8 cellular contexts compared by ENCODE assay signal in the genomic region with DNA sequence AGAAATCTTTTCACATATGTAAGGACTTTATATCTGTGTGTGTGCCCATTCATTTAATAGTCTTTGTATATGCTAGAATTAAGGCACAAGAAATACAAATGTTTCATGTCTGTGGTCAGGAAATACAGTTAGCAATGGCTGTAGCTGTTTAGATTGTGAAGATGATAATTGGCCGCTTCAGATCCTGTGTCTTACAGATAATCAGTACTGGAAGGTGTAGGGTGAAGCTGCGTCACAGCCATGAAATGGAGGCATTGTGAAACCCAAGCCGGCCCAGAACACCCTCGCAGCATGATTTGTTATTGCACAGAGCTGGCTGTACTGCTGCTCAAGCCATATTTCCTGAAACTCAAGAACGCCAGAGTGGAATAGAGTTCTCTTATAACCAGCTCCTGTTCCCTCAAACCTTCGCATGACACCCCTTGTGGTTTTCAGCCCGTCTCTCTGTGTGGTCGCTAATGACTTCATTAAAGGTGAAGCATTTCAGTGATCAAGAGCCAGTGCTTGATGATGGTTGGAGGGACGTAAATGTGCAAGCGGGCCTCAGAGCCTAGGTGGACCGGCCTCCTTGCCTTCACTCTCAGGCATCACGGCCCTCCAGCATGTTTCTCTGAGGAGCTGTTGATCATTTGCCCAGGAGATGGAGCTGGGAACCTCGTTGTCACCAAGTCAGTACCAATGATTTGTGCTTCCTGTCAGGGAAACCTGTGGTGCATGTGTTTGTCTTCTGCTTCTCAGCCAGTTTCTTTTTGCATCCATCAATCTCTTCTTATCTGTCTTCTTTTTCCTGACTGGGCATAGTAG.
DNase-seq lines count a peak whose midpoint lies in the region; ATAC-seq and TF ChIP-seq lines count a peak whose summit lies in the region.

No MANE protein-coding gene starts in this region.

- ATAC-seq in aorta (ENCODE audit: low FRiP score) (peak; percentile 25), HG03442 (IDR thresholded peaks at IDR 0.05; ENCODE audit: unreplicated experiment) (no peak)

- H3K9me3 ChIP-seq in breast epithelium (no peaks in the 10 kb centered on the region), mammary epithelial cell (replicated peaks; ENCODE audit: insufficient read depth, low read length) (no peaks in the 10 kb centered on the region), aorta (ENCODE audit: control insufficient read depth, low read length) (peaks cover 3% of the 10 kb centered on the region), PC-9 (ENCODE audit: insufficient read depth, low read depth) (no peaks in the 10 kb centered on the region)

- no peaks in the 10 kb centered on the region for H3K27me3 ChIP-seq in breast epithelium
- peaks cover 2% of the 10 kb centered on the region for H3K27me3 ChIP-seq in mammary epithelial cell (ENCODE audit: insufficient read depth, low read length)
- no peaks in the 10 kb centered on the region for H3K27me3 ChIP-seq in aorta (ENCODE audit: control insufficient read depth in 1 of 2, insufficient read depth in 2 of 2, low read length in 1 of 2)
- H3K27me3 ChIP-seq in PC-9 (ENCODE audit: insufficient read depth, low read depth) = peaks cover 8% of the 10 kb centered on the region

- H3K4me3 ChIP-seq in breast epithelium (no peak overlapping the region), mammary epithelial cell (replicated peaks in 1 of 3; ENCODE audit: insufficient read depth in 1 of 3, low read depth in 2 of 3, low read length in 3 of 3) (no peak overlapping the region), aorta (ENCODE audit: low read length in 2 of 2) (no peak overlapping the region), PC-9 (no peak overlapping the region)

- H3K27ac Mint-ChIP-seq in activated naive CD4-positive, alpha-beta T cell treated with anti-CD3 and anti-CD28 coated beads, Interleukin-2, amount 50 U/mL, for 24 hours = peak overlapping the region; percentile 96
- peak overlapping the region; percentile 88 for H3K27ac Mint-ChIP-seq in nephron progenitor cell

- no peaks in the 10 kb centered on the region for H3K9me2 ChIP-seq in PC-9 (ENCODE audit: insufficient read depth)

- H2AFZ ChIP-seq in mammary epithelial cell (ENCODE audit: low read depth, low read length) (no peak overlapping the region), PC-9 (no peak overlapping the region)

- 80% methylated on average over 12 of the region's 13 CpGs for WGBS in mammary epithelial cell (ENCODE audit: low coverage, missing lambda C conversion rate)
- 76 to 78% methylated on average over 13 of the region's 13 CpGs for WGBS in aorta, 2 donors

- no peak for TF ChIP-seq POLR2A in breast epithelium (IDR thresholded peaks at IDR 0.05)

- no TSS peak for BruUV-seq in mammary epithelial cell (replicated peaks; lab: Mats Ljungman, UMichigan)
- no TSS peak for BruUV-seq in PC-9 (replicated peaks; lab: Mats Ljungman, UMichigan)

- POLR2A ChIA-PET in PC-9 (lab: Charles Lee; ENCODE audit: unreplicated experiment) = no interaction called here

- dilution Hi-C loops in mammary epithelial cell (cut with HindIII; ENCODE audit: low sequenced_read_pairs) = no loop called here

- H3K9me3 Mint-ChIP-seq in activated naive CD4-positive, alpha-beta T cell treated with anti-CD3 and anti-CD28 coated beads, Interleukin-2, amount 50 U/mL, for 24 hours = no peaks in the 10 kb centered on the region
- H3K9me3 Mint-ChIP-seq in nephron progenitor cell = peaks cover 5% of the 10 kb centered on the region

- H3K36me3 ChIP-seq in breast epithelium (no peaks in the 10 kb centered on the region), mammary epithelial cell (ENCODE audit: insufficient read depth, low read length) (no peaks in the 10 kb centered on the region), aorta (ENCODE audit: control insufficient read depth in 1 of 2, insufficient read depth in 2 of 2, low read length in 1 of 2) (no peaks in the 10 kb centered on the region), PC-9 (ENCODE audit: low read depth) (no peaks in the 10 kb centered on the region)

- H4K20me1 ChIP-seq in mammary epithelial cell (ENCODE audit: insufficient read depth, low read length) = no peaks in the 10 kb centered on the region
- H4K20me1 ChIP-seq in PC-9 (ENCODE audit: insufficient read depth) = no peaks in the 10 kb centered on the region

- intact Hi-C loops in breast epithelium (cut with DNase I; ENCODE audit: low total_unique reads) = no loop called here
- intact Hi-C loops in mammary epithelial cell (cut with micrococcal nuclease) = loop anchor here (10.0 kb wide), 1 partner anchor 658 kb away; no protein-coding TSS in a partner anchor
- intact Hi-C loops in aorta (cut with DNase I) = no loop called here
- intact Hi-C loops in PC-9 (cut with micrococcal nuclease; ENCODE audit: unreplicated experiment) = no loop called here

- in situ Hi-C loops in mammary epithelial cell (cut with MboI; ENCODE audit: low sequenced_read_pairs in 2 of 2) = loop anchor here in 1 of 2 donors (25.0 kb wide), 1 partner anchor 206 kb away; no protein-coding TSS in a partner anchor

- H3K27ac ChIP-seq in breast epithelium = peak overlapping the region; percentile 44 to 60
- H3K27ac ChIP-seq in mammary epithelial cell (ENCODE audit: insufficient read depth, low read depth, low read length) = no peak overlapping the region
- no peak overlapping the region for H3K27ac ChIP-seq in aorta (ENCODE audit: low read depth in 1 of 2, low read length in 2 of 2)
- H3K27ac ChIP-seq in PC-9 = no peak overlapping the region

- no peaks in the 10 kb centered on the region for H3K36me3 Mint-ChIP-seq in activated naive CD4-positive, alpha-beta T cell treated with anti-CD3 and anti-CD28 coated beads, Interleukin-2, amount 50 U/mL, for 24 hours
- H3K36me3 Mint-ChIP-seq in nephron progenitor cell (ENCODE audit: low read depth) = no peaks in the 10 kb centered on the region

- CTCF ChIA-PET in mammary epithelial cell (lab: Charles Lee; ENCODE audit: low non-redundant PET) (interaction anchor here (0.7 kb wide), 1 partner anchor 397 kb away, joined by 4 read pairs; no protein-coding TSS in a partner anchor), PC-9 (lab: Charles Lee) (no interaction called here)

- no peaks in the 10 kb centered on the region for H3F3A ChIP-seq in PC-9 (ENCODE audit: insufficient read depth, low read depth)

- no peaks in the 10 kb centered on the region for H3K27me3 Mint-ChIP-seq in activated naive CD4-positive, alpha-beta T cell treated with anti-CD3 and anti-CD28 coated beads, Interleukin-2, amount 50 U/mL, for 24 hours
- H3K27me3 Mint-ChIP-seq in nephron progenitor cell (ENCODE audit: low read depth, poor library complexity) = no peaks in the 10 kb centered on the region

- H3K4me3 Mint-ChIP-seq in activated naive CD4-positive, alpha-beta T cell treated with anti-CD3 and anti-CD28 coated beads, Interleukin-2, amount 50 U/mL, for 24 hours = peak overlapping the region; percentile 82
- peak overlapping the region; percentile 29 for H3K4me3 Mint-ChIP-seq in nephron progenitor cell

- no peaks in the 10 kb centered on the region for H3K79me2 ChIP-seq in mammary epithelial cell (ENCODE audit: insufficient read depth, low read length)
- no peaks in the 10 kb centered on the region for H3K79me2 ChIP-seq in PC-9 (ENCODE audit: low read depth)

- TF ChIP-seq CTCF in breast epithelium (IDR thresholded peaks at IDR 0.05) = no peak
- TF ChIP-seq CTCF in mammary epithelial cell (conservative IDR thresholded peaks at IDR 0.05 in 1 of 2, IDR thresholded peaks at IDR 0.05 in 1 of 2; ENCODE audit: extremely low read depth in 1 of 2, insufficient read depth in 1 of 2, low read depth in 1 of 2, low read length in 2 of 2) = no peak
- no peak for TF ChIP-seq CTCF in nephron progenitor cell (IDR thresholded peaks at IDR 0.05)
- TF ChIP-seq CTCF in PC-9 (conservative IDR thresholded peaks at IDR 0.05) = no peak

- H3K4me1 Mint-ChIP-seq in activated naive CD4-positive, alpha-beta T cell treated with anti-CD3 and anti-CD28 coated beads, Interleukin-2, amount 50 U/mL, for 24 hours = peaks cover 87% of the 10 kb centered on the region
- peaks cover 78% of the 10 kb centered on the region for H3K4me1 Mint-ChIP-seq in nephron progenitor cell

- H3K9ac ChIP-seq in mammary epithelial cell (ENCODE audit: insufficient read depth, low read length) = no peak overlapping the region

- H3K4me2 ChIP-seq in mammary epithelial cell (ENCODE audit: insufficient read depth, low read depth, low read length) (no peak overlapping the region), PC-9 (no peak overlapping the region)

- DNase-seq in breast epithelium (ENCODE audit: low spot score in 2 of 2) (no peak), mammary epithelial cell (no peak), nephron progenitor cell (peak; percentile 21), aorta (peak in 1 of 2 donors; percentile 55), PC-9 (no peak), C1 segment of cervical spinal cord (lab: John Stamatoyannopoulos, UW) (no peak)

- H3K4me1 ChIP-seq in breast epithelium (no peaks in the 10 kb centered on the region), mammary epithelial cell (ENCODE audit: insufficient read depth, low read length) (no peaks in the 10 kb centered on the region), aorta (ENCODE audit: control insufficient read depth in 1 of 2, insufficient read depth in 2 of 2, low read length in 2 of 2) (no peaks in the 10 kb centered on the region), PC-9 (replicated peaks; ENCODE audit: insufficient read depth) (no peaks in the 10 kb centered on the region)

Comparison
In these comparisons a context has a peak if more than half of its experiments do, and no peak if none do; other contexts are left out.
1. H3K27ac ChIP-seq: peak in breast epithelium (2 of 2); none in mammary epithelial cell (single experiment), aorta (0 of 2) and PC-9 (single experiment).